ENCODE assay signal across 21 cellular contexts in genomic region chr6:157253017-157253416, GRCh38.
A peak's percentile ranks its signal among the peaks of the same experiment; 100 is the strongest.
DNase-seq lines count a peak whose midpoint lies in the region; ATAC-seq, FAIRE-seq and TF ChIP-seq lines count a peak whose summit lies in the region.
"Had no signal": no experiment of that assay in that cellular context is flagged by ENCODE, and none has a peak within 500 bp of the region (broad histone marks: within the 10 kb centered on the region; RNA-seq: fewer than 3 reads in every experiment).

No MANE protein-coding gene starts in this region.

- H3K27me3 ChIP-seq in breast epithelium (no peaks in the 10 kb centered on the region), mammary epithelial cell (ENCODE audit: insufficient read depth, low read length) (no peaks in the 10 kb centered on the region), bronchial epithelial cell (ENCODE audit: control insufficient read depth, insufficient read depth, low read length) (peaks cover 5% of the 10 kb centered on the region), pancreas (no peaks in the 10 kb centered on the region)

- H2AFZ ChIP-seq in mammary epithelial cell (ENCODE audit: low read depth, low read length), result no peak overlapping the region
- H2AFZ ChIP-seq: GM23338, PC-9 had no signal

- dilution Hi-C loops in mammary epithelial cell (cut with HindIII; ENCODE audit: low sequenced_read_pairs), result loop anchor here (10.0 kb wide), 1 partner anchor 58 kb away; no protein-coding TSS in a partner anchor

- H3K9me3 ChIP-seq in breast epithelium (no peaks in the 10 kb centered on the region), mammary epithelial cell (replicated peaks; ENCODE audit: insufficient read depth, low read length) (no peaks in the 10 kb centered on the region), pancreas (no peaks in the 10 kb centered on the region)

- no peaks in the 10 kb centered on the region for H3K36me3 ChIP-seq in breast epithelium
- no peaks in the 10 kb centered on the region for H3K36me3 ChIP-seq in mammary epithelial cell (ENCODE audit: insufficient read depth, low read length)
- H3K36me3 ChIP-seq in bronchial epithelial cell (ENCODE audit: control insufficient read depth, insufficient read depth, low read length), result no peaks in the 10 kb centered on the region
- no peaks in the 10 kb centered on the region for H3K36me3 ChIP-seq in pancreas

- DNase-seq in breast epithelium (ENCODE audit: low spot score in 2 of 2) (peak in 1 of 2 donors; percentile 78), mammary epithelial cell (no peak), bronchial epithelial cell (ENCODE audit: low read depth) (no peak), left ventricle myocardium superior (peak; percentile 67), pancreas (no peak)
- no peak for DNase-seq in activated CD4-positive, alpha-beta T cell treated with anti-CD3 and anti-CD28 coated beads, Interleukin-2, amount 50 U/mL, for 4 hours
- DNase-seq: AML-193, DMS79, HCEC 1CT, IMR-90, NCI-H1417 treated with DMSO at 0.1 percent for 48 hours, NCI-H187 treated with DMSO at 0.1 percent for 48 hours, NCI-H526 had no signal

- in situ Hi-C loops in mammary epithelial cell (cut with MboI; ENCODE audit: low sequenced_read_pairs in 2 of 2), result no loop called here

- H4K20me1 ChIP-seq in mammary epithelial cell (ENCODE audit: insufficient read depth, low read length), result no peaks in the 10 kb centered on the region

- H3K4me3 ChIP-seq in breast epithelium (no peak overlapping the region), mammary epithelial cell (replicated peaks in 1 of 3; ENCODE audit: insufficient read depth in 1 of 3, low read depth in 2 of 3, low read length in 3 of 3) (no peak overlapping the region), bronchial epithelial cell (ENCODE audit: low read depth, low read length) (no peak overlapping the region), pancreas (no peak overlapping the region)
- H3K4me3 ChIP-seq: GM23338, PC-9 had no signal

- H3K27ac ChIP-seq in breast epithelium, result peak overlapping the region; percentile 45 to 83
- H3K27ac ChIP-seq in mammary epithelial cell (ENCODE audit: insufficient read depth, low read depth, low read length), result no peak overlapping the region
- peak overlapping the region in 3 of 4 donors; percentile 11 to 51 (median 30) for H3K27ac ChIP-seq in pancreas
- H3K27ac ChIP-seq: 22Rv1, C4-2B, HL-60, PC-9, RWPE1 had no signal

- no peak overlapping the region for H3K9ac ChIP-seq in mammary epithelial cell (ENCODE audit: insufficient read depth, low read length)

- FAIRE-seq in bronchial epithelial cell (lab: Jason Lieb, UNC), result peak; percentile 86
- FAIRE-seq in pancreas (lab: Jason Lieb, UNC), result no peak

- H3K79me2 ChIP-seq in mammary epithelial cell (ENCODE audit: insufficient read depth, low read length), result no peaks in the 10 kb centered on the region

- ATAC-seq in left ventricle myocardium superior, result peak; percentile 93
- peak in 3 of 4 donors; percentile 71 to 85 (median 81) for ATAC-seq in pancreas
- ATAC-seq in GM19455 (IDR thresholded peaks at IDR 0.05; ENCODE audit: unreplicated experiment), result no peak
- no peak for ATAC-seq in GM21619 (IDR thresholded peaks at IDR 0.05; ENCODE audit: unreplicated experiment)
- ATAC-seq: GM23338 had no signal

- no peak overlapping the region for H3K4me2 ChIP-seq in mammary epithelial cell (ENCODE audit: insufficient read depth, low read depth, low read length)
- H3K4me2 ChIP-seq: GM23338, PC-9 had no signal

- WGBS in mammary epithelial cell (ENCODE audit: low coverage, missing lambda C conversion rate), result 33% methylated on average over 7 of the region's 7 CpGs
- WGBS in pancreas, 2 donors, result 67 to 77% methylated on average over 7 of the region's 7 CpGs

- no TSS peak for BruUV-seq in mammary epithelial cell (replicated peaks; lab: Mats Ljungman, UMichigan)

- H3K4me1 ChIP-seq in breast epithelium (peaks cover 0 to 4% of the 10 kb centered on the region in 2 donors), mammary epithelial cell (ENCODE audit: insufficient read depth, low read length) (no peaks in the 10 kb centered on the region), pancreas (no peaks in the 10 kb centered on the region)

- intact Hi-C loops in breast epithelium (cut with DNase I; ENCODE audit: low total_unique reads), result no loop called here
- intact Hi-C loops in mammary epithelial cell (cut with micrococcal nuclease), result no loop called here
- intact Hi-C loops in left ventricle myocardium superior (cut with micrococcal nuclease), result no loop called here
- intact Hi-C loops in pancreas (cut with DNase I), result no loop called here

- TF ChIP-seq POLR2A in breast epithelium (IDR thresholded peaks at IDR 0.05), result no peak

- TF ChIP-seq CTCF in breast epithelium (IDR thresholded peaks at IDR 0.05) (no peak), mammary epithelial cell (conservative IDR thresholded peaks at IDR 0.05 in 1 of 2, IDR thresholded peaks at IDR 0.05 in 1 of 2; ENCODE audit: extremely low read depth in 1 of 2, insufficient read depth in 1 of 2, low read depth in 1 of 2, low read length in 2 of 2) (no peak), bronchial epithelial cell (IDR thresholded peaks at IDR 0.05; ENCODE audit: insufficient read depth, low read length, severe bottlenecking) (no peak), pancreas (IDR thresholded peaks at IDR 0.05) (no peak)

- CTCF ChIA-PET in mammary epithelial cell (lab: Charles Lee; ENCODE audit: low non-redundant PET), result no interaction called here

Comparison
In these comparisons a context has a peak if more than half of its experiments do, and no peak if none do; other contexts are left out.
1. ATAC-seq: peak in left ventricle myocardium superior (single experiment) and pancreas (3 of 4); none in GM19455 (single experiment) and GM21619 (single experiment).